In genomic region chr15:95565201-95565600, GRCh38 we compare ENCODE assay signal across 23 cellular contexts.
"Had no signal": no experiment of that assay in that cellular context is flagged by ENCODE, and none has a peak within 500 bp of the region (broad histone marks: within the 10 kb centered on the region; RNA-seq: fewer than 3 reads in every experiment).

No MANE protein-coding gene starts in this region.

- H3K36me3 Mint-ChIP-seq: immature natural killer cell had no signal

- H3K9me3 ChIP-seq: esophagus muscularis mucosa, gastrocnemius medialis, left lung, lower lobe of right lung had no signal

- H3K4me3 ChIP-seq: coronary artery, dorsolateral prefrontal cortex, esophagus muscularis mucosa, gastrocnemius medialis, hepatocyte, left lung, lower lobe of right lung had no signal

- H3K27ac Mint-ChIP-seq: immature natural killer cell; naive thymus-derived CD4-positive, alpha-beta T cell had no signal

- H2AFZ ChIP-seq: hepatocyte had no signal

- H3K4me1 ChIP-seq: esophagus muscularis mucosa, gastrocnemius medialis, left lung, lower lobe of right lung had no signal

- H3K4me2 ChIP-seq: hepatocyte had no signal

- H3K9me3 Mint-ChIP-seq: immature natural killer cell had no signal

- DNase-seq: dermis blood vessel endothelial cell; dorsolateral prefrontal cortex; effector CD4-positive, alpha-beta T cell; effector memory CD4-positive, alpha-beta T cell; foreskin keratinocyte; gastrocnemius medialis; glutamatergic neuron; head of caudate nucleus; hypothalamus; immature natural killer cell; islet precursor cell; kidney; kidney glomerular epithelial cell; left cardiac atrium; left lung; left ventricle myocardium superior; lower lobe of right lung; mesenchymal stem cell; midbrain; naive thymus-derived CD4-positive, alpha-beta T cell had no signal

- H3K27me3 ChIP-seq: esophagus muscularis mucosa, foreskin keratinocyte, gastrocnemius medialis, hepatocyte, left lung had no signal

- H3K27ac ChIP-seq: coronary artery, dorsolateral prefrontal cortex, esophagus muscularis mucosa, foreskin keratinocyte, gastrocnemius medialis, hepatocyte, left lung, lower lobe of right lung had no signal

- H3K36me3 ChIP-seq: esophagus muscularis mucosa, gastrocnemius medialis, left lung, lower lobe of right lung had no signal

- H3K4me1 Mint-ChIP-seq: naive thymus-derived CD4-positive, alpha-beta T cell had no signal

- H3K79me2 ChIP-seq: hepatocyte had no signal

- H3K4me3 Mint-ChIP-seq: immature natural killer cell; naive thymus-derived CD4-positive, alpha-beta T cell had no signal
